In the genomic region with DNA sequence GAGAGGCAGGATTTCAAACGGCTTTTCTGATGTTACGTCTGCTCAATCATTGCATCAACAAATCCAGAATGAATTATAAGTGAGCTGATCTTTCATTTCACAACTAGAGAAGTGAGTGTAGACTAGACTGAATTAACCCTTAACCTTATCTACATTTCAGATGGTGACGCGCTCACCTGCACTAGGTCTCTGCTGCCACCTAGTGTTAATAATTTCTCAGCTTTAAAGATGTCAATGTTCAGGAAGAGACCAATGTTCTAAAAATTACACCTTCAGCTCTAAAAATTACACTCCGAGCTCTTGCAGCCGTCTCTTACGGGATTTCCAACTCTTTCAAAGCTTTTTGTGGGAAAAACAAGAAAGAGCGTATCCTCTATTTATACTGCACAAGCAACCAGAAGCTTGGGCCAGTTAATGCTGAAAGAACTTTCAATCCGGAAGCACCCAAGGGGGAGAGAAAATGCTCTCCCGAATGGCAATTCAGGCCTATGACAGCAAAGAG, we compare ENCODE assay signal across 8 cellular contexts.
DNase-seq lines count a peak whose midpoint lies in the region; ATAC-seq and TF ChIP-seq lines count a peak whose summit lies in the region.

No MANE protein-coding gene starts in this region.

- H4K20me1 ChIP-seq in SU-DHL-6 (ENCODE audit: low read depth, low read length) = no peaks in the 10 kb centered on the region

- peaks cover 6% of the 10 kb centered on the region for H3K4me1 Mint-ChIP-seq in activated CD4-positive, alpha-beta T cell treated with anti-CD3 and anti-CD28 coated beads, Interleukin-2, amount 10 ng/mL, durations not matched to agents 24 days and 14 days

- H3K27ac ChIP-seq in SU-DHL-6 (ENCODE audit: low read depth, low read length) = peak overlapping the region; percentile 26; the same call in 1 of the 2 replicates

- H3K27me3 Mint-ChIP-seq in activated CD4-positive, alpha-beta T cell treated with anti-CD3 and anti-CD28 coated beads, Interleukin-2, amount 10 ng/mL, durations not matched to agents 24 days and 14 days = no peaks in the 10 kb centered on the region

- no peak overlapping the region for H3K27ac Mint-ChIP-seq in activated CD4-positive, alpha-beta T cell treated with anti-CD3 and anti-CD28 coated beads, Interleukin-2, amount 10 ng/mL, durations not matched to agents 24 days and 14 days

- H3K9ac ChIP-seq in SU-DHL-6 (ENCODE audit: low read length) = peak overlapping the region; percentile 27; the same call in 1 of the 2 replicates

- intact Hi-C loops in activated CD4-positive, alpha-beta T cell treated with anti-CD3 and anti-CD28 coated beads, Interleukin-2, amount 10 ng/mL, durations not matched to agents 24 days and 14 days (cut with micrococcal nuclease) = loop anchor here (1.0 to 5.0 kb wide), 2 partner anchors 50 to 153 kb away; no protein-coding TSS in a partner anchor

- TF ChIP-seq POLR2A in NB4 (IDR thresholded peaks at IDR 0.05; ENCODE audit: extremely low read depth, insufficient read length) = no peak

- no peaks in the 10 kb centered on the region for H3K36me3 ChIP-seq in SU-DHL-6 (ENCODE audit: low read length)

- ATAC-seq in HG03469 (IDR thresholded peaks at IDR 0.05; ENCODE audit: unreplicated experiment) = no peak

- TF ChIP-seq CTCF in GM20000 (IDR thresholded peaks at IDR 0.05; ENCODE audit: extremely low read depth, missing control alignments) = peak; percentile 41
- TF ChIP-seq CTCF in NB4 (IDR thresholded peaks at IDR 0.05; ENCODE audit: low read depth, low read length) = peak; percentile 57
- peak; percentile 77 for TF ChIP-seq CTCF in SU-DHL-6 (IDR thresholded peaks at IDR 0.05; ENCODE audit: insufficient read depth, low read length, poor library complexity, severe bottlenecking)
- peak; percentile 72 for TF ChIP-seq CTCF in fibroblast of villous mesenchyme (IDR thresholded peaks at IDR 0.05; ENCODE audit: insufficient read depth, low read depth, low read length)

- no peaks in the 10 kb centered on the region for H3K9me3 Mint-ChIP-seq in activated CD4-positive, alpha-beta T cell treated with anti-CD3 and anti-CD28 coated beads, Interleukin-2, amount 10 ng/mL, durations not matched to agents 24 days and 14 days

- no peaks in the 10 kb centered on the region for H3F3A ChIP-seq in SU-DHL-6 (ENCODE audit: insufficient read depth)

- H3K4me3 Mint-ChIP-seq in activated CD4-positive, alpha-beta T cell treated with anti-CD3 and anti-CD28 coated beads, Interleukin-2, amount 10 ng/mL, durations not matched to agents 24 days and 14 days = no peak overlapping the region

- peak; percentile 62 for DNase-seq in activated CD4-positive, alpha-beta T cell treated with anti-CD3 and anti-CD28 coated beads, Interleukin-2, amount 10 ng/mL, durations not matched to agents 24 days and 14 days
- no peak for DNase-seq in activated CD4-positive, alpha-beta T cell treated with anti-CD3 and anti-CD28 coated beads, Interleukin-2, amount 50 U/mL, for 4 hours
- DNase-seq in GM20000 (ENCODE audit: low spot score) (peak; percentile 80), NB4 (ENCODE audit: low read depth) (peak; percentile 66), fibroblast of villous mesenchyme (ENCODE audit: low read depth) (peak; percentile 59), putamen (ENCODE audit: low spot score) (peak; percentile 55)

- no peak overlapping the region for H3K4me3 ChIP-seq in NB4 (ENCODE audit: low read depth, low read length)
- no peak overlapping the region for H3K4me3 ChIP-seq in SU-DHL-6 (ENCODE audit: insufficient read depth, low read length, poor library complexity, severe bottlenecking)
- H3K4me3 ChIP-seq in fibroblast of villous mesenchyme (ENCODE audit: low read depth, low read length) = no peak overlapping the region

- no peaks in the 10 kb centered on the region for H3K79me2 ChIP-seq in SU-DHL-6 (ENCODE audit: insufficient read depth, low read length)

- H3K9me3 ChIP-seq in SU-DHL-6 (ENCODE audit: insufficient read depth, low read length) = no peaks in the 10 kb centered on the region

- no peaks in the 10 kb centered on the region for H3K9me2 ChIP-seq in SU-DHL-6 (replicated peaks; ENCODE audit: insufficient read depth, low read length)

- H3K27me3 ChIP-seq in SU-DHL-6 (ENCODE audit: low read length) = no peaks in the 10 kb centered on the region

- H3K4me2 ChIP-seq in SU-DHL-6 (ENCODE audit: low read depth, low read length, poor library complexity, severe bottlenecking) = peak overlapping the region; percentile 54

- peak overlapping the region; percentile 90 for H2AFZ ChIP-seq in SU-DHL-6 (ENCODE audit: low read depth, low read length, severe bottlenecking)

- no peaks in the 10 kb centered on the region for H3K36me3 Mint-ChIP-seq in activated CD4-positive, alpha-beta T cell treated with anti-CD3 and anti-CD28 coated beads, Interleukin-2, amount 10 ng/mL, durations not matched to agents 24 days and 14 days (ENCODE audit: low read depth)

Comparison
In these comparisons a context has a peak if more than half of its experiments do, and no peak if none do; other contexts are left out.
1. DNase-seq: peak in activated CD4-positive, alpha-beta T cell treated with anti-CD3 and anti-CD28 coated beads, Interleukin-2, amount 10 ng/mL, durations not matched to agents 24 days and 14 days (single experiment), GM20000 (single experiment), NB4 (single experiment), fibroblast of villous mesenchyme (single experiment) and putamen (single experiment); none in activated CD4-positive, alpha-beta T cell treated with anti-CD3 and anti-CD28 coated beads, Interleukin-2, amount 50 U/mL, for 4 hours (0 of 2).
2. Peak in every context shown above with its lines, with median percentiles within 50 percentile points of each other: CTCF ChIP-seq.